Comparison of ENCODE assay signal across 1 cellular context in the genomic region with DNA sequence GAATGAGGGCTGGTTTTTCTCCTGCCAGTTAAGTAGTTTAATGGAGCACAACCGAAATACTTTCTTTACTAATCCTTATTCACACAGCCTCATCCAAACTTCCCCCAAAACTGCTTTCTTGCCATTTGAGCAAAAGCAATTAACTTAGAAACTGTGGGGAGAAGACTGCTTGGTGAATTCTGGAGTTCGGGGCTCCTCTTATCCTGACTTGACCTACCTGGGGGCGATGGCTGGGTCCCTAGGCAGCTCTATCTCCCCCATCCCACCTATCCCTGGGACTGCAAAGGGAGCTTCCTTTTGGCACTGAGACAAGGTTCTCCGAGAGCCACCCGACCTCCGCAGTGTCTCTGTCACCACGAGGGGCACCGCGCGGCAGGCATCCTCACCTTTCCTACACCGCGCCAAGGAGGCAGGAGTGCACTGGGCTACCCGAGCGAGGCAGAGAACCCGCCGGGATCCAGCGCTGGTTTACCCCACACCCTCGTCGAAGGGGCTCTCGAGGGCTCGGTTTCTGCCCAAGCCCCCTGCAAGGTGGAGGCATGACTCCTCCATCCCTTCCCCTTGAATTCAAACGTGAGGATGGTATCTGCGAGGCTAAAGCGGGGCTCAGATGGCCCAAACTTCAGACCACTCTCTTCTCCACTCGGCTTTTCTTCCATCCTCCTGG.
TF ChIP-seq lines count a peak whose summit lies in the region.

No MANE protein-coding gene starts in this region.

TF ChIP-seq in endothelial cell of umbilical vein, 7 proteins besides CTCF, POLR2A, EP300 and RAD21:
- TF ChIP-seq JUN (IDR thresholded peaks at IDR 0.05; ENCODE audit: borderline replicate concordance, insufficient read depth, insufficient read length, low read depth), result no peak
- TF ChIP-seq POLR2AphosphoS5 (IDR thresholded peaks at IDR 0.05; ENCODE audit: insufficient read depth, low read depth, low read length), result no peak
- TF ChIP-seq, protein P1, sequence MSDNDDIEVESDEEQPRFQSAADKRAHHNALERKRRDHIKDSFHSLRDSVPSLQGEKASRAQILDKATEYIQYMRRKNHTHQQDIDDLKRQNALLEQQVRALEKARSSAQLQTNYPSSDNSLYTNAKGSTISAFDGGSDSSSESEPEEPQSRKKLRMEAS (IDR thresholded peaks at IDR 0.05; ENCODE audit: insufficient read depth, insufficient read length), result no peak
- no peak for TF ChIP-seq EZH2 (IDR thresholded peaks at IDR 0.05; ENCODE audit: borderline replicate concordance, low read depth, low read length, severe bottlenecking)
- no peak for TF ChIP-seq GATA2 (IDR thresholded peaks at IDR 0.05; ENCODE audit: insufficient read depth, insufficient read length, low read depth, low read length)
- no peak for TF ChIP-seq MYC (IDR thresholded peaks at IDR 0.05; ENCODE audit: low read depth, low read length)
- no peak for TF ChIP-seq FOS (IDR thresholded peaks at IDR 0.05; ENCODE audit: borderline replicate concordance, insufficient read depth, low read length)
